Comparison of ENCODE assay signal across 8 cellular contexts in genomic region chr11:117532568-117532967, GRCh38.
"Had no signal": no experiment of that assay in that cellular context is flagged by ENCODE, and none has a peak within 500 bp of the region (broad histone marks: within the 10 kb centered on the region; RNA-seq: fewer than 3 reads in every experiment).

No MANE protein-coding gene starts in this region.

- DNase-seq: GDM1, GF-D8 had no signal

- H3K4me3 ChIP-seq: GM12878 had no signal

- FAIRE-seq: G401.6, GM12878, GM12891, GM12892, GM18507, GM19239 had no signal

- ATAC-seq: GM12878 had no signal
